Comparison of ENCODE assay signal across 19 cellular contexts in genomic region chr2:31440764-31441163, GRCh38.
A peak's percentile ranks its signal among the peaks of the same experiment; 100 is the strongest.
DNase-seq lines count a peak whose midpoint lies in the region; ATAC-seq, FAIRE-seq and TF ChIP-seq lines count a peak whose summit lies in the region.
"Had no signal": no experiment of that assay in that cellular context is flagged by ENCODE, and none has a peak within 500 bp of the region (broad histone marks: within the 10 kb centered on the region; RNA-seq: fewer than 3 reads in every experiment).

No MANE protein-coding gene starts in this region.

- no peak overlapping the region for H3K4me3 ChIP-seq in fibroblast of mammary gland (ENCODE audit: control insufficient read depth, low read depth, low read length)
- H3K4me3 ChIP-seq: heart right ventricle, left ventricle myocardium inferior, right atrium auricular region, SJSA1, vagina had no signal

- CTCF ChIA-PET in RWPE1 (lab: Yijun Ruan, JAX) = interaction anchor here (0.6 to 0.9 kb wide), 3 partner anchors 26 to 162 kb away, joined by 3 read pairs; partner anchors contain the start of gene XDH

- FAIRE-seq in urothelium cell line (lab: Jason Lieb, UNC) (peak; percentile 90), RCC 7860 (lab: Jason Lieb, UNC) (no peak)

- DNase-seq in GM04504 (ENCODE audit: low read depth) (peak; percentile 76), RWPE1 (ENCODE audit: low spot score) (peak; percentile 71), fibroblast of mammary gland (ENCODE audit: low read depth) (peak; percentile 97), urothelium cell line (ENCODE audit: low spot score) (peak; percentile 32), RCC 7860 (ENCODE audit: low spot score) (no peak)
- DNase-seq in activated CD4-positive, alpha-beta T cell treated with anti-CD3 and anti-CD28 coated beads for 48 hours = no peak
- DNase-seq: activated CD4-positive, alpha-beta T cell treated with anti-CD3 and anti-CD28 coated beads, Interleukin-2, amount 50 U/mL, for 4 hours; aorta; effector CD4-positive, alpha-beta T cell; heart right ventricle; left ventricle myocardium inferior; naive thymus-derived CD4-positive, alpha-beta T cell; NCI-H2107; stimulated activated CD4-positive, alpha-beta T cell treated with anti-CD3 and anti-CD28 coated beads, Interleukin-4, amount 100 ng/mL, for 4 hours had no signal

- TF ChIP-seq CTCF in RWPE1 (conservative IDR thresholded peaks at IDR 0.05; ENCODE audit: low read depth) (no peak), fibroblast of mammary gland (conservative IDR thresholded peaks at IDR 0.05; ENCODE audit: control insufficient read depth, insufficient read depth, low read depth, low read length) (no peak)

- no peak for ATAC-seq in GM21737 (IDR thresholded peaks at IDR 0.05; ENCODE audit: unreplicated experiment)
- ATAC-seq: heart right ventricle; naive thymus-derived CD4-positive, alpha-beta T cell; stimulated activated effector memory CD8-positive, alpha-beta T cell treated with anti-CD3 and anti-CD28 coated beads, Interleukin-12 subunit alpha, Interleukin-12 subunit beta, amount 100 ng/mL, for 72 hours had no signal

- POLR2A ChIA-PET in RWPE1 (lab: Yijun Ruan, JAX; ENCODE audit: low non-redundant PET) = interaction anchor here (0.6 to 0.7 kb wide), 2 partner anchors 9 to 1552 kb away, joined by 3 to 4 read pairs; no protein-coding TSS in a partner anchor

- H3K27ac ChIP-seq in RWPE1 = peak overlapping the region; percentile 53; the same call in 1 of the 2 replicates
- H3K27ac ChIP-seq: heart right ventricle, left ventricle myocardium inferior, right atrium auricular region, SJSA1, vagina had no signal

Comparison
In these comparisons a context has a peak if more than half of its experiments do, and no peak if none do; other contexts are left out.
1. DNase-seq: peak in GM04504 (single experiment), RWPE1 (single experiment), fibroblast of mammary gland (single experiment) and urothelium cell line (single experiment); none in RCC 7860 (single experiment) and activated CD4-positive, alpha-beta T cell treated with anti-CD3 and anti-CD28 coated beads for 48 hours (single experiment).